In genomic region chr7:137954614-137955013, GRCh38 we compare ENCODE assay signal across 12 cellular contexts. TPM values are rescaled to one million over a fixed set of nuclear protein-coding genes. Genes with fewer than 3 reads are reported as not detected.
DNase-seq lines count a peak whose midpoint lies in the region; ATAC-seq, FAIRE-seq and TF ChIP-seq lines count a peak whose summit lies in the region.
"Had no signal": no experiment of that assay in that cellular context is flagged by ENCODE, and none has a peak within 500 bp of the region (broad histone marks: within the 10 kb centered on the region; RNA-seq: fewer than 3 reads in every experiment).

No MANE protein-coding gene starts in this region.

- peaks cover 69% of the 10 kb centered on the region for H3K4me1 ChIP-seq in HUES6 (ENCODE audit: control insufficient read depth, insufficient read depth, low read length)
- peaks cover 11 to 63% of the 10 kb centered on the region in 2 donors for H3K4me1 ChIP-seq in ascending aorta
- H3K4me1 ChIP-seq in left lung, result peaks cover 14 to 53% of the 10 kb centered on the region in 2 donors
- peaks cover 91 to 98% of the 10 kb centered on the region in 2 donors for H3K4me1 ChIP-seq in thyroid gland
- peaks cover 26 to 31% (median 28%) of the 10 kb centered on the region in 3 donors for H3K4me1 ChIP-seq in pancreas

- H3K27me3 ChIP-seq in HUES6 (ENCODE audit: control insufficient read depth, insufficient read depth, low read length) (no peaks in the 10 kb centered on the region), ascending aorta (no peaks in the 10 kb centered on the region), left lung (no peaks in the 10 kb centered on the region), thyroid gland (no peaks in the 10 kb centered on the region), pancreas (no peaks in the 10 kb centered on the region)

- no peak for DNase-seq in ascending aorta (ENCODE audit: low spot score in 2 of 2)
- no peak for DNase-seq in left lung
- no peak for DNase-seq in thyroid gland
- DNase-seq in C1 segment of cervical spinal cord (lab: John Stamatoyannopoulos, UW), result no peak
- no peak for DNase-seq in pancreas
- no peak for DNase-seq in frontal cortex (ENCODE audit: low spot score in 2 of 2)
- DNase-seq: activated CD8-positive, alpha-beta memory T cell treated with anti-CD3 and anti-CD28 coated beads, Interleukin-2, amount 50 U/mL, for 4 hours; amniotic stem cell; Kasumi-1 had no signal

- ATAC-seq in left lung, result no peak
- ATAC-seq in GM19324 (IDR thresholded peaks at IDR 0.05; ENCODE audit: low FRiP score, unreplicated experiment), result no peak
- no peak for ATAC-seq in pancreas

- no peaks in the 10 kb centered on the region for H3K9me3 ChIP-seq in HUES6 (ENCODE audit: control insufficient read depth, insufficient read depth, low read depth, low read length)
- H3K9me3 ChIP-seq in ascending aorta, result no peaks in the 10 kb centered on the region
- no peaks in the 10 kb centered on the region for H3K9me3 ChIP-seq in left lung
- no peaks in the 10 kb centered on the region for H3K9me3 ChIP-seq in thyroid gland
- H3K9me3 ChIP-seq in pancreas, result no peaks in the 10 kb centered on the region

- FAIRE-seq in pancreas (lab: Jason Lieb, UNC), result no peak
- FAIRE-seq in frontal cortex (lab: Jason Lieb, UNC), result no peak
- FAIRE-seq: endometrium had no signal

- intact Hi-C loops in ascending aorta (cut with DNase I), result loop anchor here (5.0 kb wide), 1 partner anchor 38 kb away; no protein-coding TSS in a partner anchor
- intact Hi-C loops in left lung (cut with DNase I), result no loop called here
- intact Hi-C loops in thyroid gland (cut with DNase I), result no loop called here
- intact Hi-C loops in pancreas (cut with DNase I), result no loop called here

- H3K4me3 ChIP-seq in HUES6 (ENCODE audit: low read depth, low read length), result no peak overlapping the region
- no peak overlapping the region for H3K4me3 ChIP-seq in ascending aorta
- H3K4me3 ChIP-seq in left lung, result no peak overlapping the region
- no peak overlapping the region for H3K4me3 ChIP-seq in thyroid gland (replicated peaks in 1 of 3)
- no peak overlapping the region for H3K4me3 ChIP-seq in pancreas

- H3K9ac ChIP-seq in HUES6 (ENCODE audit: low read length), result peak overlapping the region; percentile 17

- H3K27ac ChIP-seq in HUES6 (ENCODE audit: low read depth, low read length), result peak overlapping the region; percentile 61; the same call in 1 of the 2 replicates
- peak overlapping the region; percentile 77 to 78 for H3K27ac ChIP-seq in ascending aorta
- peak overlapping the region; percentile 28 to 63 for H3K27ac ChIP-seq in left lung
- peak overlapping the region; percentile 49 to 98 (median 89) for H3K27ac ChIP-seq in thyroid gland
- peak overlapping the region in 1 of 4 donors; percentile 12 for H3K27ac ChIP-seq in pancreas

- peaks cover 10% of the 10 kb centered on the region; the same call in 1 of the 2 replicates for H3K36me3 ChIP-seq in HUES6 (ENCODE audit: control insufficient read depth, insufficient read depth, low read length)
- peaks cover 0 to 5% of the 10 kb centered on the region in 2 donors for H3K36me3 ChIP-seq in ascending aorta
- H3K36me3 ChIP-seq in left lung, result no peaks in the 10 kb centered on the region
- H3K36me3 ChIP-seq in thyroid gland, result no peaks in the 10 kb centered on the region
- H3K36me3 ChIP-seq in pancreas, result no peaks in the 10 kb centered on the region

- TF ChIP-seq POLR2A in thyroid gland (IDR thresholded peaks at IDR 0.05), result no peak

- TF ChIP-seq CTCF in ascending aorta (IDR thresholded peaks at IDR 0.05), result no peak
- no peak for TF ChIP-seq CTCF in left lung (IDR thresholded peaks at IDR 0.05)
- no peak for TF ChIP-seq CTCF in thyroid gland (IDR thresholded peaks at IDR 0.05)
- TF ChIP-seq CTCF in pancreas (IDR thresholded peaks at IDR 0.05), result no peak

- 72 to 73% methylated on average over 2 of the region's 2 CpGs for WGBS in thyroid gland, 2 donors
- 50 to 66% methylated on average over 2 of the region's 2 CpGs for WGBS in pancreas, 2 donors

RNA-seq across cellular contexts. Expression of gene CREB3L2, which starts 47.3 kb away (rescaled TPM):
- total RNA-seq in ascending aorta (38.5 TPM), left lung (10 to 100 TPM; 57.9 to 60.8 TPM), thyroid gland (100 to 1,000 TPM in 2 of 4 donors, 10 to 100 TPM in 2; 86.1 to 143 (median 103) TPM), pancreas (10 to 100 TPM; 21.3 to 38.4 (median 32.3) TPM), frontal cortex (0.82 TPM)
- polyA plus RNA-seq in pancreas, result 10 to 100 TPM in 1 of 2 donors, 1 to 10 TPM in 1; 6.6 to 10.4 TPM

Comparison
In these comparisons a context has a peak if more than half of its experiments do, and no peak if none do; other contexts are left out.
1. RNA of gene CREB3L2, which starts 47.3 kb away (total RNA-seq): 86.1 to 143 TPM in thyroid gland, 57.9 to 60.8 TPM in left lung, 38.5 TPM in ascending aorta (single experiment) and 21.3 to 38.4 TPM in pancreas; 0.82 TPM in frontal cortex (single experiment); every median in the first group is over 10 times any median in the second.